ENCODE assay signal across 8 cellular contexts in genomic region chr1:27395441-27396195, GRCh38. TPM values are rescaled to one million over a fixed set of nuclear protein-coding genes. Genes with fewer than 3 reads are reported as not detected.
DNase-seq lines count a peak whose midpoint lies in the region; ATAC-seq and TF ChIP-seq lines count a peak whose summit lies in the region.

No MANE protein-coding gene starts in this region.

- no peak for TF ChIP-seq POLR2A in prostate gland (IDR thresholded peaks at IDR 0.05)

- no peaks in the 10 kb centered on the region for H3K9me3 ChIP-seq in prostate gland
- no peaks in the 10 kb centered on the region for H3K9me3 ChIP-seq in aorta (ENCODE audit: control insufficient read depth, low read length)

- ATAC-seq in SK-N-SH treated with all-trans-retinoic acid at 6 μM for 48 hours, result peak; percentile 54
- peak; percentile 25 for ATAC-seq in Right ventricle myocardium inferior
- peak; percentile 58 for ATAC-seq in aorta (ENCODE audit: low FRiP score)
- no peak for ATAC-seq in GM21447 (IDR thresholded peaks at IDR 0.05; ENCODE audit: unreplicated experiment)

- H3K27ac ChIP-seq in prostate gland (no peak overlapping the region), aorta (ENCODE audit: low read depth in 1 of 2, low read length in 2 of 2) (no peak overlapping the region)

- intact Hi-C loops in Right ventricle myocardium inferior (cut with DNase I), result loop anchor here (1.0 to 5.0 kb wide), 2 partner anchors 94 to 267 kb away; no protein-coding TSS in a partner anchor
- intact Hi-C loops in prostate gland (cut with DNase I), result loop anchor here (2.0 to 10.0 kb wide), 2 partner anchors 95 to 351 kb away; no protein-coding TSS in a partner anchor
- intact Hi-C loops in aorta (cut with DNase I), result loop anchor here in 1 of 2 donors (2.0 to 10.0 kb wide), 3 partner anchors 209 to 291 kb away; partner anchors contain the start of gene AHDC1

- no peaks in the 10 kb centered on the region for H3K27me3 ChIP-seq in prostate gland (replicated peaks; ENCODE audit: insufficient read depth)
- no peaks in the 10 kb centered on the region for H3K27me3 ChIP-seq in aorta (ENCODE audit: control insufficient read depth in 1 of 2, insufficient read depth in 2 of 2, low read length in 1 of 2)

- H3K4me1 ChIP-seq in prostate gland (replicated peaks) (peaks cover 14% of the 10 kb centered on the region), aorta (ENCODE audit: control insufficient read depth in 1 of 2, insufficient read depth in 2 of 2, low read length in 2 of 2) (no peaks in the 10 kb centered on the region)

- peak; percentile 35 for DNase-seq in GM04504 (ENCODE audit: low read depth)
- peak; percentile 66 for DNase-seq in LoVo (ENCODE audit: low spot score)
- peak; percentile 83 for DNase-seq in activated naive CD4-positive, alpha-beta T cell treated with Interleukin-2 at 50 U/mL for 16 hours
- peak; percentile 85 for DNase-seq in Right ventricle myocardium inferior (ENCODE audit: missing footprints)
- peak; percentile 70 for DNase-seq in prostate gland (ENCODE audit: low spot score)
- peak; percentile 81 to 92 for DNase-seq in aorta

- 8% methylated on average over 10 of the region's 10 CpGs for WGBS in prostate gland
- 4 to 5% methylated on average over 10 of the region's 10 CpGs for WGBS in aorta, 2 donors

- no peaks in the 10 kb centered on the region for H3K36me3 ChIP-seq in prostate gland
- no peaks in the 10 kb centered on the region for H3K36me3 ChIP-seq in aorta (ENCODE audit: control insufficient read depth in 1 of 2, insufficient read depth in 2 of 2, low read length in 1 of 2)

- H3K4me3 ChIP-seq in prostate gland (no peak overlapping the region), aorta (ENCODE audit: low read length in 2 of 2) (no peak overlapping the region)

- TF ChIP-seq CTCF in prostate gland (IDR thresholded peaks at IDR 0.05), result peak; percentile 81 to 97 (median 89)

TF ChIP-seq in SK-N-SH treated with all-trans-retinoic acid at 6 μM for 48 hours, 23 proteins besides CTCF, POLR2A, EP300 and RAD21:
- TF ChIP-seq CSDC2 (CRISPR knock-in tag; IDR thresholded peaks at IDR 0.05), result no peak

RNA-seq across cellular contexts. Expression of gene GPR3, which starts 3.2 kb away (rescaled TPM):
- total RNA-seq in Right ventricle myocardium inferior (not detected), prostate gland (under 1 TPM; 0.14 to 0.57 TPM), aorta (under 1 TPM; 0.68 to 0.93 TPM)
- polyA plus RNA-seq in aorta, result under 1 TPM in 1 of 2 donors, not detected in 1; 0.20 TPM

RNA-seq across cellular contexts. Expression of gene CD164L2, which starts 12.5 kb away (rescaled TPM):
- total RNA-seq in Right ventricle myocardium inferior (not detected), prostate gland (1 to 10 TPM; 1.8 to 3.6 TPM), aorta (not detected)
- not detected for polyA plus RNA-seq in aorta

RNA-seq across cellular contexts. Expression of gene FCN3, which starts 21.0 kb away (rescaled TPM):
- 20.7 TPM for total RNA-seq in Right ventricle myocardium inferior
- 10 to 100 TPM in 1 of 2 donors, under 1 TPM in 1; 0.82 to 15.6 TPM for total RNA-seq in prostate gland
- total RNA-seq in aorta, result 10 to 100 TPM in 1 of 2 donors, 1 to 10 TPM in 1; 2.7 to 11.5 TPM
- under 1 TPM; 0.15 to 0.50 TPM for polyA plus RNA-seq in aorta

RNA-seq across cellular contexts. Expression of gene MAP3K6, which starts 28.9 kb away (rescaled TPM):
- total RNA-seq in Right ventricle myocardium inferior, result 51.3 TPM
- 10 to 100 TPM; 38.6 to 60.7 TPM for total RNA-seq in prostate gland
- 10 to 100 TPM; 84.8 to 90.3 TPM for total RNA-seq in aorta
- 100 to 1,000 TPM in 1 of 2 donors, 10 to 100 TPM in 1; 11.5 to 164 TPM for polyA plus RNA-seq in aorta

RNA-seq across cellular contexts. Expression of gene SYTL1, which starts 53.8 kb away (rescaled TPM):
- total RNA-seq in Right ventricle myocardium inferior (0.78 TPM), prostate gland (100 to 1,000 TPM in 1 of 2 donors, 10 to 100 TPM in 1; 94.7 to 217 TPM), aorta (1 to 10 TPM; 1.8 to 3.7 TPM)
- polyA plus RNA-seq in aorta, result 1 to 10 TPM in 1 of 2 donors, under 1 TPM in 1; 0.75 to 1.2 TPM

Comparison
In these comparisons a context has a peak if more than half of its experiments do, and no peak if none do; other contexts are left out.
1. DNase-seq: peak in every context shown above with its lines; median percentile 86 in aorta; 85 in Right ventricle myocardium inferior; 83 in activated naive CD4-positive, alpha-beta T cell treated with Interleukin-2 at 50 U/mL for 16 hours; 70 in prostate gland; 66 in LoVo; 35 in GM04504.